In the genomic region with DNA sequence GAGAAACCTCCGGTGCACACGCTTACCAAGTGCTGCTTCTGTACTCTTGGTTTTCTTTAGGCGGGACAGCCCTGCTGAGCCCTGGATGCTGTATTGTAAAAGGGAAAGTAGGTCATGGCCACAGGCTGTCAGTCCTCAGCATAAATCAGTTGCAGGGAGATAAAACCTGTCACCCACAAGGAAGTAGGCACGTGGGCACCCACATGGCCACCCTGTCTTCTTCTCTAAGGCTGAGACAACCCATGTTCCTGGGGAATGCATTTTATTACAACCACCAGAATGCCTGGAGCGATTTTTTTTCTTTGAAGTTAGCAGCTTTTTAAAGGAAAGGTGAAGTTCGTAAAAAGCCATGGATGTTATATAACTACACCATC, we compare ENCODE assay signal across 16 cellular contexts. TPM values are rescaled to one million over a fixed set of nuclear protein-coding genes. Genes with fewer than 3 reads are reported as not detected.
A peak's percentile ranks its signal among the peaks of the same experiment; 100 is the strongest.
DNase-seq lines count a peak whose midpoint lies in the region; ATAC-seq, FAIRE-seq and TF ChIP-seq lines count a peak whose summit lies in the region.
"Had no signal": no experiment of that assay in that cellular context is flagged by ENCODE, and none has a peak within 500 bp of the region (broad histone marks: within the 10 kb centered on the region; RNA-seq: fewer than 3 reads in every experiment).

No MANE protein-coding gene starts in this region.

- no peak overlapping the region for H3K9ac ChIP-seq in DND-41 (ENCODE audit: low read depth, low read length)

- H3K79me2 ChIP-seq in DND-41 (ENCODE audit: insufficient read depth, low read length): no peaks in the 10 kb centered on the region

- no peaks in the 10 kb centered on the region for H3K4me1 ChIP-seq in DND-41 (ENCODE audit: insufficient read depth, low read length)
- H3K4me1 ChIP-seq in pancreas: peaks cover 0 to 16% (median 0%) of the 10 kb centered on the region in 3 donors

- TF ChIP-seq CTCF in DND-41 (IDR thresholded peaks at IDR 0.05; ENCODE audit: borderline replicate concordance, extremely low read depth, low read length, poor library complexity, severe bottlenecking) (no peak), fibroblast of villous mesenchyme (IDR thresholded peaks at IDR 0.05; ENCODE audit: insufficient read depth, low read depth, low read length) (no peak), pancreas (IDR thresholded peaks at IDR 0.05) (no peak)

- no peak overlapping the region for H2AFZ ChIP-seq in DND-41 (ENCODE audit: low read depth, low read length)

- no peak overlapping the region for H3K4me3 ChIP-seq in DND-41 (ENCODE audit: low read depth in 1 of 2, low read length in 2 of 2)
- no peak overlapping the region for H3K4me3 ChIP-seq in fibroblast of villous mesenchyme (ENCODE audit: low read depth, low read length)
- no peak overlapping the region for H3K4me3 ChIP-seq in pancreas
- H3K4me3 ChIP-seq: GM12878 had no signal

- DNase-seq in DND-41 (no peak), T-helper 17 cell (peak in 2 of 3 donors; percentile 11 to 12), fibroblast of villous mesenchyme (ENCODE audit: low read depth) (peak; percentile 56), pancreas (peak in 1 of 6 donors; percentile 13), NCI-H1930 (lab: John Stamatoyannopoulos, UW) (no peak), NCI-H2196 treated with DMSO at 0.1 percent for 48 hours (lab: John Stamatoyannopoulos, UW; ENCODE audit: unreplicated experiment) (no peak)
- DNase-seq: activated CD4-positive, alpha-beta T cell treated with anti-CD3 and anti-CD28 coated beads, Interleukin-2, amount 10 ng/mL, durations not matched to agents 7 days and 5 days; COR-L47; cortex of kidney; stimulated activated naive CD8-positive, alpha-beta T cell treated with anti-CD3 and anti-CD28 coated beads, Interleukin-15, amount 100 ng/mL, for 72 hours had no signal

- FAIRE-seq in pancreas (lab: Jason Lieb, UNC): no peak
- FAIRE-seq: GM12878 had no signal

- WGBS in pancreas, 2 donors: 42 to 45% methylated on average over 6 of the region's 6 CpGs

- peak overlapping the region; percentile 86 for H3K4me3 Mint-ChIP-seq in T-helper 17 cell
- H3K4me3 Mint-ChIP-seq: activated CD4-positive, alpha-beta T cell treated with anti-CD3 and anti-CD28 coated beads, Interleukin-2, amount 10 ng/mL, durations not matched to agents 7 days and 5 days; IgD-negative memory B cell; stimulated activated naive CD8-positive, alpha-beta T cell treated with anti-CD3 and anti-CD28 coated beads, Interleukin-15, amount 100 ng/mL, for 72 hours had no signal

- no peaks in the 10 kb centered on the region for H3K36me3 Mint-ChIP-seq in T-helper 17 cell (ENCODE audit: low read depth)
- H3K36me3 Mint-ChIP-seq: activated naive CD4-positive, alpha-beta T cell treated with anti-CD3 and anti-CD28 coated beads, Interleukin-2, amount 50 U/mL, for 72 hours; IgD-negative memory B cell had no signal

- H3K36me3 ChIP-seq in DND-41 (ENCODE audit: insufficient read depth, low read length) (no peaks in the 10 kb centered on the region), pancreas (no peaks in the 10 kb centered on the region)

- H3K4me2 ChIP-seq in DND-41 (ENCODE audit: insufficient read depth, low read length): no peak overlapping the region

- H3K27me3 ChIP-seq in DND-41 (ENCODE audit: insufficient read depth, low read length, poor library complexity) (peaks cover 3% of the 10 kb centered on the region), pancreas (no peaks in the 10 kb centered on the region)

- H3K9me3 ChIP-seq in DND-41 (ENCODE audit: insufficient read depth, low read length, severe bottlenecking) (no peaks in the 10 kb centered on the region), T-helper 17 cell (ENCODE audit: control insufficient read depth, low read length, poor library complexity, severe bottlenecking) (no peaks in the 10 kb centered on the region), pancreas (no peaks in the 10 kb centered on the region)

- ATAC-seq in DND-41 (ENCODE audit: insufficient read depth, low read depth): peak; percentile 42; the same call in 1 of the 3 replicates
- peak; percentile 95 for ATAC-seq in T-helper 17 cell
- ATAC-seq in pancreas: peak; percentile 19 to 53 (median 47)
- no peak for ATAC-seq in HG03108 (IDR thresholded peaks at IDR 0.05; ENCODE audit: unreplicated experiment)
- no peak for ATAC-seq in HG03280 (IDR thresholded peaks at IDR 0.05; ENCODE audit: unreplicated experiment)
- ATAC-seq: GM12878; HCT116; stimulated activated naive CD8-positive, alpha-beta T cell treated with anti-CD3 and anti-CD28 coated beads, Interleukin-15, amount 100 ng/mL, for 72 hours had no signal

- peaks cover 27% of the 10 kb centered on the region for H3K4me1 Mint-ChIP-seq in T-helper 17 cell
- H3K4me1 Mint-ChIP-seq: activated CD4-positive, alpha-beta T cell treated with anti-CD3 and anti-CD28 coated beads, Interleukin-2, amount 10 ng/mL, durations not matched to agents 7 days and 5 days; IgD-negative memory B cell; stimulated activated naive CD8-positive, alpha-beta T cell treated with anti-CD3 and anti-CD28 coated beads, Interleukin-15, amount 100 ng/mL, for 72 hours had no signal

- intact Hi-C loops in pancreas (cut with DNase I): no loop called here

- H3K27ac ChIP-seq in DND-41 (ENCODE audit: low read length) (no peak overlapping the region), pancreas (no peak overlapping the region)

- peak overlapping the region; percentile 95 for H3K27ac Mint-ChIP-seq in T-helper 17 cell
- H3K27ac Mint-ChIP-seq: activated CD4-positive, alpha-beta T cell treated with anti-CD3 and anti-CD28 coated beads, Interleukin-2, amount 10 ng/mL, durations not matched to agents 7 days and 5 days; activated naive CD4-positive, alpha-beta T cell treated with anti-CD3 and anti-CD28 coated beads, Interleukin-2, amount 50 U/mL, for 72 hours; IgD-negative memory B cell; stimulated activated naive CD8-positive, alpha-beta T cell treated with anti-CD3 and anti-CD28 coated beads, Interleukin-15, amount 100 ng/mL, for 72 hours had no signal

- no peaks in the 10 kb centered on the region for H4K20me1 ChIP-seq in DND-41 (ENCODE audit: insufficient read depth, low read length)

- H3K27me3 Mint-ChIP-seq in T-helper 17 cell: no peaks in the 10 kb centered on the region
- H3K27me3 Mint-ChIP-seq: activated CD4-positive, alpha-beta T cell treated with anti-CD3 and anti-CD28 coated beads, Interleukin-2, amount 10 ng/mL, durations not matched to agents 7 days and 5 days; stimulated activated naive CD8-positive, alpha-beta T cell treated with anti-CD3 and anti-CD28 coated beads, Interleukin-15, amount 100 ng/mL, for 72 hours had no signal

RNA-seq across cellular contexts. Expression of a gene that starts 59.3 kb away (rescaled TPM):
- total RNA-seq in T-helper 17 cell: not detected
- total RNA-seq in fibroblast of villous mesenchyme: not detected in 2 replicates
- total RNA-seq in pancreas: under 1 TPM in 2 of 6 donors, not detected in 4; 0.09 TPM
- under 1 TPM in 1 of 2 donors, not detected in 1; 0.14 TPM for polyA plus RNA-seq in pancreas
- total RNA-seq: activated CD4-positive, alpha-beta T cell treated with anti-CD3 and anti-CD28 coated beads, Interleukin-2, amount 10 ng/mL, durations not matched to agents 7 days and 5 days; activated naive CD4-positive, alpha-beta T cell treated with anti-CD3 and anti-CD28 coated beads, Interleukin-2, amount 50 U/mL, for 72 hours; GM12878 had no signal
- polyA plus RNA-seq: GM12878, IgD-negative memory B cell had no signal

Comparison
In these comparisons a context has a peak if more than half of its experiments do, and no peak if none do; other contexts are left out.
1. ATAC-seq: peak in DND-41 (single experiment), T-helper 17 cell (single experiment) and pancreas (4 of 4); none in HG03108 (single experiment) and HG03280 (single experiment).
2. DNase-seq: peak in T-helper 17 cell (2 of 3) and fibroblast of villous mesenchyme (single experiment); none in DND-41 (single experiment), NCI-H1930 (0 of 2) and NCI-H2196 treated with DMSO at 0.1 percent for 48 hours (single experiment).